Comparison of ENCODE assay signal across 7 cellular contexts in the genomic region with DNA sequence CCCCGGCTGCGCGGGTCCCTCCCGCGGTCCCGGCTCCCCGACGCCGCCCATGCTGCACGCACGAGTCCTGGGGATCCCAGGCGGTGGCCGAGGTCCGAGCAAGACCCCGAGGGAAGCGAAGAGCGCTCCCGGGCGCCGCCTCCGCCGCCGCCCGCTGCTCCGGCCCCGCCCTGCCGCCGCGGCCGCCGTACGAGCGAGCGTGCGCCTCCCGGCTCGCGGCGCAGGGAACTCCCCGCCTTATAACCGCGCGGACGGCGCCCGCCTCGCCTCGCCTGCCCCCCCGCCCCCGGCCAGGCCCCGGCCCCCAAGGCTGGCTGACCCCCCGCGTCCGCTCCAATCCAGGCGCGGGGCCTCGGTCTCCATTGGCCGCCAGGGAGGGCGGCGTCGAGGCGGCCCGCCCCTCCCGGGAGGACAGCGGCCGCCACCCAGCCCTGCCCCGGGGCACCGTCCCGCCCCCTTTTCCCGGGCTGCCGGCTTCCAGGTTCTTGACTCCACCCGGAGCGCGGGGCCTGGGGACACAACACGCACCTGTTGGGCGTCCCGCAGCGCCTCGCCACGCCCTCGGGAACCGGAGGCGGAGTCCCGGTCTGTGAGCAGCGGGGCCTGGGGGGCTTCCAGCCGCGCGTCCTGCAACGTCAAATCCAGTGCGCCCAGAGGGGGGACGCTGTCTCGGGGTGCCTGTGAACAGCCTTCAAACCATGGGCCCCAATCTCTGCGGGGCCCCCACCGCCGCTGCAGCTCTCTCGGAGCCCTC. TPM values are rescaled to one million over a fixed set of nuclear protein-coding genes. Genes with fewer than 3 reads are reported as not detected.
DNase-seq lines count a peak whose midpoint lies in the region; ATAC-seq, FAIRE-seq and TF ChIP-seq lines count a peak whose summit lies in the region.

A gene with protein sequence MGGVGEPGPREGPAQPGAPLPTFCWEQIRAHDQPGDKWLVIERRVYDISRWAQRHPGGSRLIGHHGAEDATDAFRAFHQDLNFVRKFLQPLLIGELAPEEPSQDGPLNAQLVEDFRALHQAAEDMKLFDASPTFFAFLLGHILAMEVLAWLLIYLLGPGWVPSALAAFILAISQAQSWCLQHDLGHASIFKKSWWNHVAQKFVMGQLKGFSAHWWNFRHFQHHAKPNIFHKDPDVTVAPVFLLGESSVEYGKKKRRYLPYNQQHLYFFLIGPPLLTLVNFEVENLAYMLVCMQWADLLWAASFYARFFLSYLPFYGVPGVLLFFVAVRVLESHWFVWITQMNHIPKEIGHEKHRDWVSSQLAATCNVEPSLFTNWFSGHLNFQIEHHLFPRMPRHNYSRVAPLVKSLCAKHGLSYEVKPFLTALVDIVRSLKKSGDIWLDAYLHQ (minus strand): TSS at position 215 of the 754 bp plus-strand sequence. CDS start 164 bp downstream, at position 51.

- peak within 1 kb of the TSS; percentile 51 to 53 for H3K27ac ChIP-seq in kidney (ENCODE audit: low read depth in 2 of 2, low read length in 2 of 2)

- H3K4me3 ChIP-seq in choroid plexus epithelial cell (ENCODE audit: low read depth, low read length) (peak within 1 kb of the TSS; percentile 73), kidney (ENCODE audit: low read length in 2 of 2) (peak within 1 kb of the TSS; percentile 53 to 69)

- H3K36me3 ChIP-seq in kidney (ENCODE audit: control insufficient read depth in 1 of 2, insufficient read depth in 2 of 2, low read length in 2 of 2) = no peaks in the 10 kb centered on the region

- TF ChIP-seq CTCF in choroid plexus epithelial cell (conservative IDR thresholded peaks at IDR 0.05; ENCODE audit: low read depth, low read length) (no peak), kidney (IDR thresholded peaks at IDR 0.05; ENCODE audit: borderline replicate concordance, extremely low read depth, insufficient read depth) (no peak)

- peak; percentile 75 for DNase-seq in NCI-H2171 treated with DMSO at 0.1 percent for 48 hours (lab: John Stamatoyannopoulos, UW)
- DNase-seq in activated CD4-positive, alpha-beta T cell treated with anti-CD3 and anti-CD28 coated beads for 24 hours (ENCODE audit: low read depth in 2 of 2) = peak; percentile 21 to 54
- peak; percentile 65 for DNase-seq in choroid plexus epithelial cell (ENCODE audit: low read depth)
- DNase-seq in kidney = peak; percentile 96
- peak; percentile 12 to 58 for DNase-seq in stimulated activated CD4-positive, alpha-beta T cell treated with anti-CD3 and anti-CD28 coated beads, Interleukin-12 subunit alpha, Interleukin-12 subunit beta, amount 100 ng/mL, for 24 hours (ENCODE audit: low read depth in 2 of 2)

- peak within 1 kb of the TSS; percentile 46 to 85 for H3K9ac ChIP-seq in kidney (ENCODE audit: low read length in 2 of 2)

- H3K4me1 ChIP-seq in kidney (ENCODE audit: control insufficient read depth in 1 of 2, insufficient read depth in 1 of 2, low read depth in 1 of 2, low read length in 2 of 2) = peaks cover 13% of the 10 kb centered on the region in 2 donors

- ATAC-seq in GM18502 (IDR thresholded peaks at IDR 0.05; ENCODE audit: poor library complexity, unreplicated experiment) (peak; percentile 70), HG02938 (IDR thresholded peaks at IDR 0.05; ENCODE audit: unreplicated experiment) (peak; percentile 41)

- H3K9me3 ChIP-seq in kidney (ENCODE audit: control insufficient read depth in 1 of 2, low read length in 2 of 2) = no peaks in the 10 kb centered on the region

- intact Hi-C loops in kidney (cut with DNase I) = no loop called here

- no peak for FAIRE-seq in kidney (lab: Jason Lieb, UNC)

RNA-seq across cellular contexts. Expression of the gene that starts here (rescaled TPM):
- total RNA-seq in kidney = 58.2 TPM
- polyA plus RNA-seq in kidney (ENCODE audit: insufficient read depth, low read depth, low replicate concordance) = 20.5 TPM

Comparison
In these comparisons a context has a peak if more than half of its experiments do, and no peak if none do; other contexts are left out.
1. Peak in every context shown above with its lines: DNase-seq, ATAC-seq, H3K4me3 ChIP-seq and H3K27ac ChIP-seq.
2. DNase-seq: peak in every context shown above with its lines; median percentile 96 in kidney; 75 in NCI-H2171 treated with DMSO at 0.1 percent for 48 hours; 65 in choroid plexus epithelial cell; 38 in activated CD4-positive, alpha-beta T cell treated with anti-CD3 and anti-CD28 coated beads for 24 hours; 35 in stimulated activated CD4-positive, alpha-beta T cell treated with anti-CD3 and anti-CD28 coated beads, Interleukin-12 subunit alpha, Interleukin-12 subunit beta, amount 100 ng/mL, for 24 hours.